18 cellular contexts compared by ENCODE assay signal in genomic region chr22:35498446-35498845, GRCh38. TPM values are rescaled to one million over a fixed set of nuclear protein-coding genes. Genes with fewer than 3 reads are reported as not detected.
A peak's percentile ranks its signal among the peaks of the same experiment; 100 is the strongest.
DNase-seq lines count a peak whose midpoint lies in the region; ATAC-seq and TF ChIP-seq lines count a peak whose summit lies in the region.
"Had no signal": no experiment of that assay in that cellular context is flagged by ENCODE, and none has a peak within 500 bp of the region (broad histone marks: within the 10 kb centered on the region; RNA-seq: fewer than 3 reads in every experiment).

No MANE protein-coding gene starts in this region.

- H3K9me3 Mint-ChIP-seq in neural progenitor cell (no peaks in the 10 kb centered on the region), osteocyte (ENCODE audit: unreplicated experiment) (no peaks in the 10 kb centered on the region)
- H3K9me3 Mint-ChIP-seq: CD4-positive, alpha-beta memory T cell; HFFc6 had no signal

- WGBS in IMR-90 (ENCODE audit: extremely low coverage in 2 of 2, insufficient read length in 1 of 2), 2 experiments: no CpG with 5 or more reads among the region's 9 CpGs

- no peak overlapping the region for H2BK20ac ChIP-seq in IMR-90 (ENCODE audit: low read depth, low read length)

- TF ChIP-seq RAD21 in IMR-90 (IDR thresholded peaks at IDR 0.05; ENCODE audit: low read length): no peak

- H3K36me3 ChIP-seq in IMR-90 (ENCODE audit: control insufficient read depth, insufficient read depth, low read length) (no peaks in the 10 kb centered on the region), SK-N-MC (ENCODE audit: insufficient read depth, low read length) (no peaks in the 10 kb centered on the region), neural progenitor cell (no peaks in the 10 kb centered on the region), uterus (no peaks in the 10 kb centered on the region)
- H3K36me3 ChIP-seq: BLaER1 had no signal

- H2AK5ac ChIP-seq in IMR-90 (ENCODE audit: low read depth, low read length): no peak overlapping the region

- no peak overlapping the region for H2BK15ac ChIP-seq in IMR-90 (ENCODE audit: low read depth, low read length)

- no peak for DNase-seq in IMR-90
- no peak for DNase-seq in SK-N-MC (ENCODE audit: low read depth, low spot score)
- no peak for DNase-seq in neural progenitor cell (ENCODE audit: low spot score)
- peak; percentile 47 to 58 for DNase-seq in uterus
- DNase-seq in cerebellar nuclear complex (lab: John Stamatoyannopoulos, UW): no peak
- DNase-seq in NCI-H1436 treated with DMSO at 0.1 percent for 48 hours (lab: John Stamatoyannopoulos, UW): no peak
- DNase-seq in osteocyte (ENCODE audit: extremely low spot score, unreplicated experiment): no peak
- DNase-seq: AML-193; CD4-positive, alpha-beta memory T cell; DMS53; DND-41; EL; GOT3; HFFc6 had no signal

- no peak overlapping the region for H3K9ac ChIP-seq in IMR-90 (ENCODE audit: low read depth, low read length)
- H3K9ac ChIP-seq in SK-N-MC (ENCODE audit: insufficient read length): no peak overlapping the region
- no peak overlapping the region for H3K9ac ChIP-seq in neural progenitor cell
- H3K9ac ChIP-seq: BLaER1 had no signal

- POLR2A ChIA-PET in IMR-90 (lab: Charles Lee; ENCODE audit: unreplicated experiment): no interaction called here

- ATAC-seq in IMR-90 (ENCODE audit: low read depth): peak; percentile 64
- ATAC-seq: GM12878 had no signal

- no peak for TF ChIP-seq POLR2A in IMR-90 (IDR thresholded peaks at IDR 0.05; ENCODE audit: low read depth, low read length)
- no peak for TF ChIP-seq POLR2A in uterus (IDR thresholded peaks at IDR 0.05)

- peak overlapping the region; percentile 48; the same call in 1 of the 2 replicates for H3K4me2 ChIP-seq in IMR-90 (ENCODE audit: low read depth, low read length)
- H3K4me2 ChIP-seq in neural progenitor cell: no peak overlapping the region
- H3K4me2 ChIP-seq: BLaER1 had no signal

- TF ChIP-seq CTCF in IMR-90 (conservative IDR thresholded peaks at IDR 0.05; ENCODE audit: low read depth, low read length): no peak
- TF ChIP-seq CTCF in neural progenitor cell (IDR thresholded peaks at IDR 0.05): no peak
- no peak for TF ChIP-seq CTCF in uterus (IDR thresholded peaks at IDR 0.05)
- no peak for TF ChIP-seq CTCF in osteocyte (IDR thresholded peaks at IDR 0.05)

- H2AFZ ChIP-seq in IMR-90 (replicated peaks; ENCODE audit: low read length, poor library complexity): peak overlapping the region; percentile 21
- H2AFZ ChIP-seq in neural progenitor cell (replicated peaks): peak overlapping the region; percentile 50

- no peaks in the 10 kb centered on the region for H3K9me1 ChIP-seq in IMR-90 (ENCODE audit: insufficient read depth, low read length)

- H3K27ac Mint-ChIP-seq in neural progenitor cell (no peak overlapping the region), osteocyte (ENCODE audit: unreplicated experiment) (no peak overlapping the region)
- H3K27ac Mint-ChIP-seq: CD14-positive monocyte; CD4-positive, alpha-beta memory T cell; HFFc6 had no signal

- no peak overlapping the region for H2BK120ac ChIP-seq in IMR-90 (ENCODE audit: low read depth, low read length)

- H2AK9ac ChIP-seq in IMR-90 (replicated peaks; ENCODE audit: low read depth, low read length, poor library complexity): no peak overlapping the region

- H3K4me1 Mint-ChIP-seq in neural progenitor cell (no peaks in the 10 kb centered on the region), osteocyte (ENCODE audit: unreplicated experiment) (no peaks in the 10 kb centered on the region)
- H3K4me1 Mint-ChIP-seq: CD14-positive monocyte; CD4-positive, alpha-beta memory T cell had no signal

- H3K14ac ChIP-seq in IMR-90 (replicated peaks; ENCODE audit: low read depth, low read length): no peak overlapping the region

- H3K9me3 ChIP-seq in IMR-90 (ENCODE audit: control insufficient read depth, insufficient read depth, low read length) (no peaks in the 10 kb centered on the region), SK-N-MC (ENCODE audit: low read depth, low read length) (no peaks in the 10 kb centered on the region), neural progenitor cell (ENCODE audit: low read depth) (no peaks in the 10 kb centered on the region), uterus (no peaks in the 10 kb centered on the region)
- H3K9me3 ChIP-seq: BLaER1 had no signal

- H3K36me3 Mint-ChIP-seq in neural progenitor cell: no peaks in the 10 kb centered on the region
- no peaks in the 10 kb centered on the region for H3K36me3 Mint-ChIP-seq in osteocyte (ENCODE audit: unreplicated experiment)
- H3K36me3 Mint-ChIP-seq: CD14-positive monocyte; CD4-positive, alpha-beta memory T cell had no signal

- H4K20me1 ChIP-seq in IMR-90 (ENCODE audit: insufficient read depth, low read length): no peaks in the 10 kb centered on the region
- no peaks in the 10 kb centered on the region for H4K20me1 ChIP-seq in neural progenitor cell (ENCODE audit: low read depth)
- H4K20me1 ChIP-seq: BLaER1 had no signal

- H3K4me3 Mint-ChIP-seq in neural progenitor cell (no peak overlapping the region), osteocyte (ENCODE audit: unreplicated experiment) (no peak overlapping the region)
- H3K4me3 Mint-ChIP-seq: CD14-positive monocyte, HFFc6 had no signal

- H3K4me1 ChIP-seq in IMR-90 (ENCODE audit: control insufficient read depth, insufficient read depth, low read length) (peaks cover 3% of the 10 kb centered on the region; the same call in 1 of the 2 replicates), neural progenitor cell (no peaks in the 10 kb centered on the region), uterus (no peaks in the 10 kb centered on the region)

- no peak overlapping the region for H3K4ac ChIP-seq in IMR-90 (ENCODE audit: low read depth, low read length)

- H3K27me3 Mint-ChIP-seq in neural progenitor cell (ENCODE audit: insufficient read depth, low read depth) (peaks cover 4% of the 10 kb centered on the region), osteocyte (ENCODE audit: unreplicated experiment) (peaks cover 50% of the 10 kb centered on the region)

- intact Hi-C loops in IMR-90 (cut with micrococcal nuclease) (no loop called here), uterus (cut with DNase I; ENCODE audit: low total_unique reads) (no loop called here)

- no peak overlapping the region for H3K18ac ChIP-seq in IMR-90 (ENCODE audit: low read depth, low read length)

- no peak overlapping the region for H4K8ac ChIP-seq in IMR-90 (ENCODE audit: low read depth in 2 of 2, low read length in 2 of 2)

- no peak overlapping the region for H3K27ac ChIP-seq in IMR-90 (ENCODE audit: insufficient read depth, low read length)
- no peak overlapping the region for H3K27ac ChIP-seq in SK-N-MC
- H3K27ac ChIP-seq in neural progenitor cell: no peak overlapping the region
- no peak overlapping the region for H3K27ac ChIP-seq in uterus
- H3K27ac ChIP-seq: BLaER1 had no signal

- H3K23ac ChIP-seq in IMR-90 (ENCODE audit: low read depth, low read length): no peak overlapping the region

- peaks cover 3% of the 10 kb centered on the region for H3F3A ChIP-seq in neural progenitor cell (ENCODE audit: low read depth)

- CTCF ChIA-PET in IMR-90 (lab: Yijun Ruan, JAX): no interaction called here

- in situ Hi-C loops in IMR-90 (cut with MboI; ENCODE audit: low sequenced_read_pairs): no loop called here

- peaks cover 36% of the 10 kb centered on the region for H3K27me3 ChIP-seq in IMR-90 (ENCODE audit: control insufficient read depth, insufficient read depth, low read length)
- H3K27me3 ChIP-seq in neural progenitor cell: peaks cover 10% of the 10 kb centered on the region
- H3K27me3 ChIP-seq in uterus: no peaks in the 10 kb centered on the region
- H3K27me3 ChIP-seq: BLaER1 had no signal

- dilution Hi-C loops in IMR-90 (cut with HindIII; ENCODE audit: low sequenced_read_pairs, unreplicated experiment): no loop called here

- no peak overlapping the region for H2BK5ac ChIP-seq in IMR-90 (ENCODE audit: low read depth, low read length, poor library complexity, severe bottlenecking)

- no peak overlapping the region for H3K56ac ChIP-seq in IMR-90 (ENCODE audit: extremely low read depth, insufficient read depth, low read length)

- H4K5ac ChIP-seq in IMR-90 (ENCODE audit: low read depth, low read length): no peak overlapping the region

- no TSS peak for BruUV-seq in IMR-90 (replicated peaks; lab: Mats Ljungman, UMichigan)

- no peaks in the 10 kb centered on the region for H3K79me1 ChIP-seq in IMR-90 (ENCODE audit: low read depth in 1 of 2, low read length in 2 of 2)

- H3K4me3 ChIP-seq in IMR-90 (ENCODE audit: insufficient read depth, low read depth, low read length) (no peak overlapping the region), SK-N-MC (peak overlapping the region; percentile 58), neural progenitor cell (no peak overlapping the region), uterus (no peak overlapping the region)
- H3K4me3 ChIP-seq: BLaER1, GM12878 had no signal

- no peaks in the 10 kb centered on the region for H3K79me2 ChIP-seq in neural progenitor cell (ENCODE audit: low read depth)

- H4K91ac ChIP-seq in IMR-90 (ENCODE audit: insufficient read depth, low read depth, low read length): no peak overlapping the region

TF ChIP-seq in IMR-90, 13 proteins besides CTCF, POLR2A, EP300 and RAD21:
- no peak for TF ChIP-seq RFX5 (IDR thresholded peaks at IDR 0.05; ENCODE audit: low read depth, low read length)
- TF ChIP-seq FOS (IDR thresholded peaks at IDR 0.05; ENCODE audit: low read depth, low read length): no peak

RNA-seq across cellular contexts. Expression of gene RASD2, which starts 42.2 kb away (rescaled TPM):
- total RNA-seq in IMR-90 (2012; rRNA removed) (under 0.01 TPM in 2 replicates), neural progenitor cell (ENCODE audit: low replicate concordance) (0.04 and 0.19 TPM in 2 replicates), uterus (10 to 100 TPM in 1 of 4 donors, 1 to 10 TPM in 1, not detected in 2; 4.9 to 10.7 TPM), osteocyte (not detected in 2 replicates)
- 0.32 and 0.36 TPM in 2 replicates for polyA plus RNA-seq in IMR-90 (2012; rRNA removed)
- polyA plus RNA-seq in IMR-90 (2012; cell fraction: cytosol; rRNA removed): 0.21 and 0.26 TPM in 2 replicates
- polyA plus RNA-seq in IMR-90 (2012; cell fraction: nucleus; rRNA removed; ENCODE audit: low replicate concordance): 0.42 and 0.53 TPM in 2 replicates
- total RNA-seq: CD4-positive, alpha-beta memory T cell; G401; GM12878; HFFc6 had no signal
- polyA plus RNA-seq: CD14-positive monocyte had no signal

Comparison
In these comparisons a context has a peak if more than half of its experiments do, and no peak if none do; other contexts are left out.
1. DNase-seq: peak in uterus (2 of 2); none in IMR-90 (single experiment), SK-N-MC (single experiment), neural progenitor cell (single experiment), cerebellar nuclear complex (0 of 2), NCI-H1436 treated with DMSO at 0.1 percent for 48 hours (single experiment) and osteocyte (single experiment).